In genomic region chr10:124106241-124106905, GRCh38 we compare ENCODE assay signal across 7 cellular contexts. TPM values are rescaled to one million over a fixed set of nuclear protein-coding genes. Genes with fewer than 3 reads are reported as not detected.
DNase-seq lines count a peak whose midpoint lies in the region; ATAC-seq and TF ChIP-seq lines count a peak whose summit lies in the region.

No MANE protein-coding gene starts in this region.

- H3K36me3 ChIP-seq in vagina (no peaks in the 10 kb centered on the region), H7 (replicated peaks; ENCODE audit: control insufficient read depth, insufficient read depth, low read length) (no peaks in the 10 kb centered on the region)

- intact Hi-C loops in vagina (cut with DNase I), result no loop called here

- no peak for TF ChIP-seq CTCF in vagina (IDR thresholded peaks at IDR 0.05)

- H3K4me3 ChIP-seq in vagina, result no peak overlapping the region
- no peak overlapping the region for H3K4me3 ChIP-seq in H7 (ENCODE audit: insufficient read depth, low read depth, low read length)

- DNase-seq in SW480 (ENCODE audit: low spot score) (peak; percentile 19), kidney tubule cell (ENCODE audit: low spot score) (peak; percentile 84), vagina (ENCODE audit: extremely low spot score in 2 of 2) (no peak), H7 (no peak), NCI-H1048 (lab: John Stamatoyannopoulos, UW) (no peak)

- peak overlapping the region; percentile 57 for H3K27ac ChIP-seq in vagina

- H3K9me3 ChIP-seq in vagina, result no peaks in the 10 kb centered on the region

- TF ChIP-seq POLR2A in vagina (IDR thresholded peaks at IDR 0.05), result no peak

- no peaks in the 10 kb centered on the region for H3K27me3 ChIP-seq in vagina
- H3K27me3 ChIP-seq in H7 (ENCODE audit: control insufficient read depth, insufficient read depth, low read length), result no peaks in the 10 kb centered on the region

- ATAC-seq in GM19023 (IDR thresholded peaks at IDR 0.05; ENCODE audit: unreplicated experiment) (peak; percentile 92), HG02884 (IDR thresholded peaks at IDR 0.05; ENCODE audit: unreplicated experiment) (peak; percentile 90)

- H3K4me1 ChIP-seq in vagina, result peaks cover 25% of the 10 kb centered on the region

RNA-seq across cellular contexts. Expression of gene CHST15, which starts 13.0 kb away (rescaled TPM):
- total RNA-seq in vagina, result 27.0 TPM
- total RNA-seq in H7 (2014; rRNA removed; shearing (Covaris generic)), result 15.7 and 18.4 TPM in 2 replicates

Comparison
In these comparisons a context has a peak if more than half of its experiments do, and no peak if none do; other contexts are left out.
1. DNase-seq: peak in SW480 (single experiment) and kidney tubule cell (single experiment); none in vagina (0 of 2), H7 (single experiment) and NCI-H1048 (single experiment).